8 cellular contexts compared by ENCODE assay signal in genomic region chr2:175309799-175310198, GRCh38.
DNase-seq lines count a peak whose midpoint lies in the region; ATAC-seq lines count a peak whose summit lies in the region.

No MANE protein-coding gene starts in this region.

- no peaks in the 10 kb centered on the region for H3K9me3 Mint-ChIP-seq in activated T-cell treated with anti-CD3 and anti-CD28 coated beads, Interleukin-2, amount 50 U/mL, for 4 hours

- peak; percentile 67 for ATAC-seq in GM18511 (IDR thresholded peaks at IDR 0.05; ENCODE audit: unreplicated experiment)
- no peak for ATAC-seq in activated T-cell treated with anti-CD3 and anti-CD28 coated beads, Interleukin-2, amount 50 U/mL, for 4 hours

- no peaks in the 10 kb centered on the region for H3K4me1 Mint-ChIP-seq in activated T-cell treated with anti-CD3 and anti-CD28 coated beads, Interleukin-2, amount 50 U/mL, for 4 hours (ENCODE audit: low read depth)

- DNase-seq in Ammon's horn (ENCODE audit: low spot score) (peak; percentile 16), NCI-H1694 treated with DMSO at 0.1 percent for 48 hours (lab: John Stamatoyannopoulos, UW) (peak; percentile 74), amniotic epithelial cell (ENCODE audit: low read depth) (peak; percentile 10), lung microvascular endothelial cell (ENCODE audit: low read depth in 2 of 2) (peak; percentile 25 to 28)
- no peak for DNase-seq in activated T-cell treated with anti-CD3 and anti-CD28 coated beads, Interleukin-2, amount 50 U/mL, for 4 hours
- no peak for DNase-seq in stimulated activated CD4-positive, alpha-beta T cell treated with anti-CD3 and anti-CD28 coated beads, Interleukin-4, amount 100 ng/mL, for 4 hours
- DNase-seq in activated CD4-positive, alpha-beta T cell treated with anti-CD3 and anti-CD28 coated beads, Interleukin-2, amount 50 U/mL, for 1 hour, result no peak

- peaks cover 26% of the 10 kb centered on the region for H3K27me3 Mint-ChIP-seq in activated T-cell treated with anti-CD3 and anti-CD28 coated beads, Interleukin-2, amount 50 U/mL, for 4 hours (ENCODE audit: low read depth)

- H3K36me3 Mint-ChIP-seq in activated T-cell treated with anti-CD3 and anti-CD28 coated beads, Interleukin-2, amount 50 U/mL, for 4 hours (ENCODE audit: insufficient read depth), result no peaks in the 10 kb centered on the region

- no peak overlapping the region for H3K4me3 Mint-ChIP-seq in activated T-cell treated with anti-CD3 and anti-CD28 coated beads, Interleukin-2, amount 50 U/mL, for 4 hours

Comparison
In these comparisons a context has a peak if more than half of its experiments do, and no peak if none do; other contexts are left out.
1. DNase-seq: peak in Ammon's horn (single experiment), NCI-H1694 treated with DMSO at 0.1 percent for 48 hours (single experiment), amniotic epithelial cell (single experiment) and lung microvascular endothelial cell (2 of 2); none in activated T-cell treated with anti-CD3 and anti-CD28 coated beads, Interleukin-2, amount 50 U/mL, for 4 hours (single experiment), stimulated activated CD4-positive, alpha-beta T cell treated with anti-CD3 and anti-CD28 coated beads, Interleukin-4, amount 100 ng/mL, for 4 hours (0 of 2) and activated CD4-positive, alpha-beta T cell treated with anti-CD3 and anti-CD28 coated beads, Interleukin-2, amount 50 U/mL, for 1 hour (single experiment).